ENCODE assay signal across 8 cellular contexts in genomic region chr7:39951156-39951942, GRCh38. TPM values are rescaled to one million over a fixed set of nuclear protein-coding genes. Genes with fewer than 3 reads are reported as not detected.
DNase-seq lines count a peak whose midpoint lies in the region; ATAC-seq and TF ChIP-seq lines count a peak whose summit lies in the region.

No MANE protein-coding gene starts in this region.

- peak overlapping the region; percentile 98 to 99 (median 98) for H3K4me3 Mint-ChIP-seq in T-cell

- H3K9me3 ChIP-seq in right atrium auricular region (no peaks in the 10 kb centered on the region), aorta (ENCODE audit: control insufficient read depth, low read length) (no peaks in the 10 kb centered on the region)

- H3K4me1 ChIP-seq in right atrium auricular region, result peaks cover 0 to 42% of the 10 kb centered on the region in 2 donors
- no peaks in the 10 kb centered on the region for H3K4me1 ChIP-seq in aorta (ENCODE audit: control insufficient read depth in 1 of 2, insufficient read depth in 2 of 2, low read length in 2 of 2)

- DNase-seq in DMS53 treated with DMSO at 0.1 percent for 48 hours (lab: John Stamatoyannopoulos, UW; ENCODE audit: unreplicated experiment), result peak; percentile 22
- peak; percentile 87 for DNase-seq in KBM-7
- DNase-seq in T-cell, result peak; percentile 49 to 76 (median 65)
- peak; percentile 28 for DNase-seq in amniotic epithelial cell (ENCODE audit: low read depth)
- peak; percentile 61 for DNase-seq in right atrium auricular region (ENCODE audit: low spot score)
- peak; percentile 20 for DNase-seq in renal cortical epithelial cell (ENCODE audit: low read depth)
- DNase-seq in aorta, result peak; percentile 73 to 80

- no peaks in the 10 kb centered on the region for H3K9me3 Mint-ChIP-seq in T-cell

- H3K27me3 ChIP-seq in right atrium auricular region (no peaks in the 10 kb centered on the region), aorta (ENCODE audit: control insufficient read depth in 1 of 2, insufficient read depth in 2 of 2, low read length in 1 of 2) (no peaks in the 10 kb centered on the region)

- peak overlapping the region; percentile 93 to 97 for H3K27ac Mint-ChIP-seq in T-cell

- in situ Hi-C loops in KBM-7 (cut with MboI; ENCODE audit: low pct_unique_long_range_greater_than_20kb, low sequenced_read_pairs), result no loop called here

- H3K27me3 Mint-ChIP-seq in T-cell, result peaks cover 0 to 2% of the 10 kb centered on the region in 2 donors

- peaks cover 56 to 58% (median 58%) of the 10 kb centered on the region in 3 donors for H3K4me1 Mint-ChIP-seq in T-cell

- peaks cover 9% of the 10 kb centered on the region for H3K36me3 Mint-ChIP-seq in T-cell

- ATAC-seq in GM21447 (IDR thresholded peaks at IDR 0.05; ENCODE audit: unreplicated experiment) (peak; percentile 17), T-cell (replicated peaks in 1 of 4) (peak; percentile 10 to 15 (median 12)), aorta (ENCODE audit: low FRiP score) (no peak)

- H3K27ac ChIP-seq in right atrium auricular region, result peak overlapping the region; percentile 95 to 99
- H3K27ac ChIP-seq in aorta (ENCODE audit: low read depth in 1 of 2, low read length in 2 of 2), result peak overlapping the region in 1 of 2 donors; percentile 86

- H3K36me3 ChIP-seq in right atrium auricular region (no peaks in the 10 kb centered on the region), aorta (ENCODE audit: control insufficient read depth in 1 of 2, insufficient read depth in 2 of 2, low read length in 1 of 2) (no peaks in the 10 kb centered on the region)

- peak overlapping the region; percentile 91 to 94 for H3K4me3 ChIP-seq in right atrium auricular region
- peak overlapping the region; percentile 73 to 87 for H3K4me3 ChIP-seq in aorta (ENCODE audit: low read length in 2 of 2)

- POLR2A ChIA-PET in T-cell (lab: Charles Lee), result interaction anchor here (0.6 to 0.7 kb wide), 4 partner anchors 8 to 384 kb away, joined by 3 to 6 read pairs (median 5); no protein-coding TSS in a partner anchor

- intact Hi-C loops in aorta (cut with DNase I), result loop anchor here (5.0 to 10.0 kb wide), 2 partner anchors 101 to 183 kb away; partner anchors contain the start of genes MPLKIP (in 1 of the 2) and SUGCT (in 1 of the 2)

- CTCF ChIA-PET in T-cell (lab: Charles Lee), result interaction anchor here (0.6 to 2.8 kb wide), 8 partner anchors 17 to 105 kb away, joined by 3 to 23 read pairs (median 3); no protein-coding TSS in a partner anchor

- 0 to 1% methylated on average over 73 to 78 of the region's 78 CpGs for WGBS in aorta, 2 donors

- TF ChIP-seq CTCF in right atrium auricular region (IDR thresholded peaks at IDR 0.05), result peak in 1 of 2 donors; percentile 69

RNA-seq across cellular contexts. Expression of gene CDK13, which starts 1.3 kb away (rescaled TPM):
- total RNA-seq in T-cell (100 to 1,000 TPM in 2 of 5 donors, 10 to 100 TPM in 3; 84.8 to 129 (median 89.6) TPM), right atrium auricular region (10 to 100 TPM; 34.7 to 37.7 TPM), renal cortical epithelial cell (46.5 and 79.1 TPM in 2 replicates), aorta (10 to 100 TPM; 52.7 to 83.8 TPM)
- 10 to 100 TPM in 1 of 2 donors, 1 to 10 TPM in 1; 8.5 to 26.2 TPM for polyA plus RNA-seq in aorta

Comparison
In these comparisons a context has a peak if more than half of its experiments do, and no peak if none do; other contexts are left out.
1. DNase-seq: peak in every context shown above with its lines; median percentile 87 in KBM-7; 76 in aorta; 65 in T-cell; 61 in right atrium auricular region; 28 in amniotic epithelial cell; 22 in DMS53 treated with DMSO at 0.1 percent for 48 hours; 20 in renal cortical epithelial cell.